In the genomic region with DNA sequence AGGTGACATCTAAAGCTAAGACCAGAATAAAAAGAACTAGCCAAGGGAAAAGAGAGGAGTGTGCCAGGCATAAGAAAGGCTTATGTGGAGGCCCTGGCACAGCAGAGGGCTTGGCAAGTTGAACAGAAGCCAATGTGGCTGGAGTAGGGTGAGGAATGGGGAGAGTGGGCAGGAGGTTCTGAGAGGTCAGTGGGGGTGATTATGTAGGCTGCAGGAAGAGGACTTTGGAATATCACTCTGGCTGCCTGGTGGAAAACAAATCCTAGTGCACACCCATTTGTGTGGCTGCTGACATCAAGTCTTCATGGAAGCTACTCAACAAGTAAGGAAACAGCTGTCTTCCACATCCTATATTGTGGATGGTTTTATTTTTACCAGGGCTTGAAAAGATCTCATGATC, we compare ENCODE assay signal across 2 cellular contexts.
TF ChIP-seq lines count a peak whose summit lies in the region.

No MANE protein-coding gene starts in this region.

TF ChIP-seq in HepG2, 621 proteins besides CTCF, POLR2A, EP300 and RAD21:
- TF ChIP-seq NR2F1 (CRISPR knock-in tag; IDR thresholded peaks at IDR 0.05) = 0 out of 4 replicates have a peak, but pooled peaks of 1 of the 2 experiments have one; percentile 17
- TF ChIP-seq HNF4A (CRISPR knock-in tag; IDR thresholded peaks at IDR 0.05) = peak; percentile 65
- TF ChIP-seq NFRKB (IDR thresholded peaks at IDR 0.05) = no peak
- TF ChIP-seq ZNF629 (CRISPR knock-in tag; conservative IDR thresholded peaks at IDR 0.05) = peak; percentile 71
- no peak for TF ChIP-seq GABPA (IDR thresholded peaks at IDR 0.05; ENCODE audit: low read depth, low read length)
- TF ChIP-seq GABPA (CRISPR knock-in tag; IDR thresholded peaks at IDR 0.05; ENCODE audit: low read depth) = peak; percentile 33; the same call in 1 of the 2 replicates

TF ChIP-seq in GM23338, 12 proteins besides CTCF, POLR2A, EP300 and RAD21:
- TF ChIP-seq CREB1 (CRISPR knock-in tag; IDR thresholded peaks at IDR 0.05; ENCODE audit: low read depth) (no peak), POLR2AphosphoS5 (IDR thresholded peaks at IDR 0.05; ENCODE audit: low read depth) (no peak), EZH2phosphoT487 (IDR thresholded peaks at IDR 0.05; ENCODE audit: unreplicated experiment) (no peak), ETS1 (IDR thresholded peaks at IDR 0.05) (no peak), ZNF114 (CRISPR knock-in tag; IDR thresholded peaks at IDR 0.05) (no peak), ZNF331 (CRISPR knock-in tag; IDR thresholded peaks at IDR 0.05; ENCODE audit: low read depth) (no peak), JUNB (IDR thresholded peaks at IDR 0.05; ENCODE audit: unreplicated experiment) (no peak), STAT1 (IDR thresholded peaks at IDR 0.05; ENCODE audit: unreplicated experiment) (no peak), EZH2 (IDR thresholded peaks at IDR 0.05; ENCODE audit: low read depth, unreplicated experiment) (no peak), NANOG (IDR thresholded peaks at IDR 0.05; ENCODE audit: borderline replicate concordance) (no peak)
